Comparison of ENCODE assay signal across 18 cellular contexts in genomic region chr3:133536635-133536980, GRCh38. TPM values are rescaled to one million over a fixed set of nuclear protein-coding genes. Genes with fewer than 3 reads are reported as not detected.
DNase-seq lines count a peak whose midpoint lies in the region; ATAC-seq and TF ChIP-seq lines count a peak whose summit lies in the region.
"Had no signal": no experiment of that assay in that cellular context is flagged by ENCODE, and none has a peak within 500 bp of the region (broad histone marks: within the 10 kb centered on the region; RNA-seq: fewer than 3 reads in every experiment).

No MANE protein-coding gene starts in this region.

- DNase-seq in Caco-2 (no peak), SK-N-MC (ENCODE audit: low read depth, low spot score) (no peak), sigmoid colon (no peak), NCI-H2029 (lab: John Stamatoyannopoulos, UW) (no peak), DMS114 treated with DMSO at 0.1 percent for 48 hours (lab: John Stamatoyannopoulos, UW; ENCODE audit: unreplicated experiment) (no peak)
- no peak for DNase-seq in activated naive CD8-positive, alpha-beta T cell treated with anti-CD3 and anti-CD28 coated beads, Interleukin-2, amount 50 U/mL, for 24 hours
- DNase-seq: activated CD8-positive, alpha-beta memory T cell treated with anti-CD3 and anti-CD28 coated beads for 24 hours; BE2C; DND-41; H9; uterus had no signal

- H3K9ac ChIP-seq in SK-N-MC (ENCODE audit: insufficient read length), result no peak overlapping the region
- H3K9ac ChIP-seq: neural progenitor cell had no signal

- H3K27me3 Mint-ChIP-seq in Caco-2 (ENCODE audit: insufficient read depth, unreplicated experiment), result no peaks in the 10 kb centered on the region
- no peaks in the 10 kb centered on the region for H3K27me3 Mint-ChIP-seq in activated naive CD8-positive, alpha-beta T cell treated with anti-CD3 and anti-CD28 coated beads, Interleukin-2, amount 50 U/mL, for 24 hours
- H3K27me3 Mint-ChIP-seq: activated T-helper 17 cell treated with anti-CD3 and anti-CD28 coated beads, Interleukin-2, amount 50 U/mL, for 72 hours had no signal

- H3K36me3 ChIP-seq in Caco-2 (ENCODE audit: control insufficient read depth, insufficient read depth, low read length) (no peaks in the 10 kb centered on the region), SK-N-MC (ENCODE audit: insufficient read depth, low read length) (no peaks in the 10 kb centered on the region), gastroesophageal sphincter (no peaks in the 10 kb centered on the region), sigmoid colon (no peaks in the 10 kb centered on the region)
- H3K36me3 ChIP-seq: ascending aorta, BE2C, neural progenitor cell, uterus had no signal

- TF ChIP-seq POLR2A in gastroesophageal sphincter (IDR thresholded peaks at IDR 0.05), result no peak
- no peak for TF ChIP-seq POLR2A in sigmoid colon (IDR thresholded peaks at IDR 0.05)

- intact Hi-C loops in Caco-2 (cut with micrococcal nuclease; ENCODE audit: unreplicated experiment), result no loop called here
- intact Hi-C loops in sigmoid colon (cut with DNase I), result no loop called here

- H3K27ac ChIP-seq in SK-N-MC, result peak overlapping the region; percentile 25
- H3K27ac ChIP-seq in gastroesophageal sphincter, result peak overlapping the region in 3 of 4 donors; percentile 46 to 72 (median 67)
- peak overlapping the region in 3 of 4 donors; percentile 11 to 62 (median 50) for H3K27ac ChIP-seq in sigmoid colon
- H3K27ac ChIP-seq: neural progenitor cell, uterus had no signal

- H3K4me1 Mint-ChIP-seq in Caco-2 (ENCODE audit: low read depth, unreplicated experiment), result peaks cover 37% of the 10 kb centered on the region
- peaks cover 2% of the 10 kb centered on the region for H3K4me1 Mint-ChIP-seq in activated naive CD8-positive, alpha-beta T cell treated with anti-CD3 and anti-CD28 coated beads, Interleukin-2, amount 50 U/mL, for 24 hours
- H3K4me1 Mint-ChIP-seq: activated T-helper 17 cell treated with anti-CD3 and anti-CD28 coated beads, Interleukin-2, amount 50 U/mL, for 72 hours; neural progenitor cell had no signal

- POLR2A ChIA-PET in Caco-2 (lab: Charles Lee), result interaction anchor here (2.0 kb wide), 1 partner anchor 37 kb away, joined by 6 read pairs; the partner anchor contains the start of gene CDV3

- H3K27ac Mint-ChIP-seq in Caco-2 (ENCODE audit: unreplicated experiment), result peak overlapping the region; percentile 64
- no peak overlapping the region for H3K27ac Mint-ChIP-seq in activated naive CD8-positive, alpha-beta T cell treated with anti-CD3 and anti-CD28 coated beads, Interleukin-2, amount 50 U/mL, for 24 hours
- H3K27ac Mint-ChIP-seq: activated T-helper 17 cell treated with anti-CD3 and anti-CD28 coated beads, Interleukin-2, amount 50 U/mL, for 72 hours; neural progenitor cell; stimulated activated effector memory CD8-positive, alpha-beta T cell treated with anti-CD3 and anti-CD28 coated beads, Interleukin-12 subunit alpha, Interleukin-12 subunit beta, amount 100 ng/mL, for 72 hours; WTC11 had no signal

- H3K9me3 Mint-ChIP-seq in Caco-2 (ENCODE audit: unreplicated experiment), result peaks cover 7% of the 10 kb centered on the region
- no peaks in the 10 kb centered on the region for H3K9me3 Mint-ChIP-seq in activated naive CD8-positive, alpha-beta T cell treated with anti-CD3 and anti-CD28 coated beads, Interleukin-2, amount 50 U/mL, for 24 hours
- H3K9me3 Mint-ChIP-seq: stimulated activated effector memory CD8-positive, alpha-beta T cell treated with anti-CD3 and anti-CD28 coated beads, Interleukin-12 subunit alpha, Interleukin-12 subunit beta, amount 100 ng/mL, for 72 hours had no signal

- no peak overlapping the region for H3K4me3 Mint-ChIP-seq in Caco-2 (ENCODE audit: unreplicated experiment)
- no peak overlapping the region for H3K4me3 Mint-ChIP-seq in activated naive CD8-positive, alpha-beta T cell treated with anti-CD3 and anti-CD28 coated beads, Interleukin-2, amount 50 U/mL, for 24 hours
- H3K4me3 Mint-ChIP-seq: activated T-helper 17 cell treated with anti-CD3 and anti-CD28 coated beads, Interleukin-2, amount 50 U/mL, for 72 hours; H9; neural progenitor cell; stimulated activated effector memory CD8-positive, alpha-beta T cell treated with anti-CD3 and anti-CD28 coated beads, Interleukin-12 subunit alpha, Interleukin-12 subunit beta, amount 100 ng/mL, for 72 hours; WTC11 had no signal

- peak; percentile 17 for ATAC-seq in gastroesophageal sphincter
- no peak for ATAC-seq in activated naive CD8-positive, alpha-beta T cell treated with anti-CD3 and anti-CD28 coated beads, Interleukin-2, amount 50 U/mL, for 24 hours
- no peak for ATAC-seq in HG03039 (IDR thresholded peaks at IDR 0.05; ENCODE audit: unreplicated experiment)
- ATAC-seq: activated T-helper 17 cell treated with anti-CD3 and anti-CD28 coated beads, Interleukin-2, amount 50 U/mL, for 72 hours; stimulated activated effector memory CD8-positive, alpha-beta T cell treated with anti-CD3 and anti-CD28 coated beads, Interleukin-12 subunit alpha, Interleukin-12 subunit beta, amount 100 ng/mL, for 72 hours; WTC11 had no signal

- H3K4me1 ChIP-seq in Caco-2 (peaks cover 61% of the 10 kb centered on the region), gastroesophageal sphincter (peaks cover 4 to 17% (median 10%) of the 10 kb centered on the region in 3 donors), sigmoid colon (peaks cover 0 to 14% (median 12%) of the 10 kb centered on the region in 4 donors)
- H3K4me1 ChIP-seq: BE2C, neural progenitor cell, uterus had no signal

- BruUV-seq in Caco-2 (replicated peaks; lab: Mats Ljungman, UMichigan), result no TSS peak

- no peaks in the 10 kb centered on the region; the same call in 1 of the 2 replicates for H3K9me3 ChIP-seq in Caco-2
- H3K9me3 ChIP-seq in SK-N-MC (ENCODE audit: low read depth, low read length), result no peaks in the 10 kb centered on the region
- no peaks in the 10 kb centered on the region for H3K9me3 ChIP-seq in gastroesophageal sphincter
- no peaks in the 10 kb centered on the region for H3K9me3 ChIP-seq in sigmoid colon
- H3K9me3 ChIP-seq: ascending aorta, BE2C, uterus had no signal

- TF ChIP-seq CTCF in Caco-2 (IDR thresholded peaks at IDR 0.05; ENCODE audit: insufficient read depth in 1 of 2, low read depth in 1 of 2, low read length in 1 of 2, severe bottlenecking in 1 of 2, unreplicated experiment in 1 of 2), result no peak
- no peak for TF ChIP-seq CTCF in gastroesophageal sphincter (IDR thresholded peaks at IDR 0.05)
- no peak for TF ChIP-seq CTCF in sigmoid colon (IDR thresholded peaks at IDR 0.05)

- CTCF ChIA-PET in Caco-2 (lab: Charles Lee), result interaction anchor here (0.7 kb wide), 1 partner anchor 70 kb away, joined by 6 read pairs; no protein-coding TSS in a partner anchor

- TF ChIP-seq EP300 in gastroesophageal sphincter (IDR thresholded peaks at IDR 0.05) (no peak), sigmoid colon (IDR thresholded peaks at IDR 0.05) (no peak)

- H3K36me3 Mint-ChIP-seq in Caco-2 (ENCODE audit: insufficient read depth, unreplicated experiment), result peaks cover 5% of the 10 kb centered on the region
- H3K36me3 Mint-ChIP-seq in activated naive CD8-positive, alpha-beta T cell treated with anti-CD3 and anti-CD28 coated beads, Interleukin-2, amount 50 U/mL, for 24 hours (ENCODE audit: low read depth), result no peaks in the 10 kb centered on the region
- H3K36me3 Mint-ChIP-seq: neural progenitor cell; stimulated activated effector memory CD8-positive, alpha-beta T cell treated with anti-CD3 and anti-CD28 coated beads, Interleukin-12 subunit alpha, Interleukin-12 subunit beta, amount 100 ng/mL, for 72 hours; WTC11 had no signal

- WGBS in gastroesophageal sphincter (ENCODE audit: low coverage in 1 of 2), 2 donors, result 75% methylated on average over 1 of the region's 1 CpG; no CpG with 5 or more reads in 1 of the 2 donors
- 46 to 77% methylated on average over 1 of the region's 1 CpG for WGBS in sigmoid colon, 2 donors

- no peaks in the 10 kb centered on the region for H3K27me3 ChIP-seq in Caco-2 (replicated peaks; ENCODE audit: control insufficient read depth, insufficient read depth, low read length)
- no peaks in the 10 kb centered on the region for H3K27me3 ChIP-seq in gastroesophageal sphincter
- no peaks in the 10 kb centered on the region for H3K27me3 ChIP-seq in sigmoid colon
- H3K27me3 ChIP-seq: ascending aorta, BE2C, neural progenitor cell, uterus had no signal

- no peak overlapping the region for H3K4me3 ChIP-seq in Caco-2 (ENCODE audit: low read depth, low read length)
- peak overlapping the region; percentile 47 for H3K4me3 ChIP-seq in SK-N-MC
- H3K4me3 ChIP-seq in gastroesophageal sphincter, result no peak overlapping the region
- H3K4me3 ChIP-seq in sigmoid colon, result no peak overlapping the region
- H3K4me3 ChIP-seq: ascending aorta, neural progenitor cell, uterus had no signal

RNA-seq across cellular contexts. Expression of gene CDV3, which starts 36.9 kb away (rescaled TPM):
- total RNA-seq in Caco-2 (2022) (260 and 284 TPM in 2 replicates), gastroesophageal sphincter (100 to 1,000 TPM; 152 to 293 (median 221) TPM), sigmoid colon (100 to 1,000 TPM in 3 of 4 donors, 10 to 100 TPM in 1; 93.1 to 120 (median 111) TPM)
- polyA plus RNA-seq in sigmoid colon, result 100 to 1,000 TPM in 1 of 3 donors, 10 to 100 TPM in 2; 63.7 to 105 (median 74.2) TPM
